16 cellular contexts compared by ENCODE assay signal in the genomic region with DNA sequence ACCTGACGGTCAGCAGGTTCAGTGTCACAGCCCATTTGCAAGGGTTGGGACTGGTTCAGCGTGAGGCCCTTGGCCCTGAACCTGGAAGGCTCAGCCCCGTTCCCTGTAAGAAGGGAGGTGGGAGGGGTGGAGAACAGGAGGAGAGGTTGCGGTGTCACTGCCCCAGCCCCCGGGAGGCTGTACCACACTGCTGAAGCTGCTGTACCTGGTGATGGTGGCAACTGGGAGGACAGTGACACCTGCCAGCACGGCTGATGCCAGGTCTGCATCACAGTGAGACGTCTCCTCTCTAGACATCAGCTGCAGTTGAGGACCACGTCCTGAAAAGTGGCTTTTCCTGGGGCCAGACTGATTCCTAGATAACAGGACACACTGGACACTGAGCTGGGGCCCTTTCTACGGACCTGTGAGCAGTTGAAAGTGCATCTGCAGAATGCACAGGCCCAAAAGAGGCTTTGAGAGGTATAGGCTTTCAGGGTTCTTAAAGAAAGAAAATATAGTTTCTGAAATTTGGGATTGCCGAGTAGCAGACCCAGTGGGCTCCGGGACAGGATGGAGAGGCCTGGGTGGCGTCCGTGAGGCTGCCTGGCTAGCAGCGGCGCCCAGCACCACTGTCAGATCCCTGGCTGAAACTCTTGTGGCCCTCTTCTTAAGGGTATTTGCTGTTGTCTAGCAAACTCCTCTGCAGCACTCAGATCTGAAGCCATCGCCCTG. TPM values are rescaled to one million over a fixed set of nuclear protein-coding genes. Genes with fewer than 3 reads are reported as not detected.
DNase-seq lines count a peak whose midpoint lies in the region; ATAC-seq and TF ChIP-seq lines count a peak whose summit lies in the region.
"Had no signal": no experiment of that assay in that cellular context is flagged by ENCODE, and none has a peak within 500 bp of the region (broad histone marks: within the 10 kb centered on the region; RNA-seq: fewer than 3 reads in every experiment).

No MANE protein-coding gene starts in this region.

- no peaks in the 10 kb centered on the region for H3K9me3 ChIP-seq in HUES64 (ENCODE audit: insufficient read depth, low read depth, low read length)
- H3K9me3 ChIP-seq in right atrium auricular region: no peaks in the 10 kb centered on the region
- H3K9me3 ChIP-seq: BLaER1 treated with 17β-estradiol and CSF1 and Interleukin-3, amounts not matched to agents 10 nM and 100 nM; ovary had no signal

- WGBS in HUES64: 90% methylated on average over 16 of the region's 16 CpGs

- peak overlapping the region; percentile 63 for H3K27ac Mint-ChIP-seq in progenitor cell of endocrine pancreas

- no peaks in the 10 kb centered on the region for H3K27me3 ChIP-seq in HUES64 (ENCODE audit: insufficient read depth, low read length)
- H3K27me3 ChIP-seq in right atrium auricular region: no peaks in the 10 kb centered on the region
- H3K27me3 ChIP-seq: BLaER1 treated with 17β-estradiol and CSF1 and Interleukin-3, amounts not matched to agents 10 nM and 100 nM; brain microvascular endothelial cell; ovary had no signal

- peaks cover 30% of the 10 kb centered on the region for H3K4me1 Mint-ChIP-seq in progenitor cell of endocrine pancreas (ENCODE audit: low read depth)

- ATAC-seq in HG03354 (IDR thresholded peaks at IDR 0.05; ENCODE audit: poor library complexity, severe bottlenecking, unreplicated experiment): no peak
- ATAC-seq: activated T-cell treated with anti-CD3 and anti-CD28 coated beads, Interleukin-2, amount 50 U/mL, for 72 hours; SK-N-SH treated with all-trans-retinoic acid at 6 μM for 48 hours had no signal

- H3K27ac ChIP-seq in C4-2B (peak overlapping the region; percentile 77), HUES64 (ENCODE audit: low read depth, low read length) (peak overlapping the region; percentile 34; the same call in 1 of the 2 replicates), right atrium auricular region (peak overlapping the region; percentile 61 to 91)
- H3K27ac ChIP-seq: brain microvascular endothelial cell, ovary had no signal

- peak overlapping the region; percentile 24 for H3K4me3 Mint-ChIP-seq in progenitor cell of endocrine pancreas (ENCODE audit: low read depth)
- H3K4me3 Mint-ChIP-seq: activated T-cell treated with anti-CD3 and anti-CD28 coated beads, Interleukin-2, amount 50 U/mL, for 72 hours had no signal

- TF ChIP-seq CTCF in C4-2B (conservative IDR thresholded peaks at IDR 0.05) (no peak), right atrium auricular region (IDR thresholded peaks at IDR 0.05) (no peak), progenitor cell of endocrine pancreas (IDR thresholded peaks at IDR 0.05; ENCODE audit: unreplicated experiment) (no peak)

- peaks cover 10% of the 10 kb centered on the region for H3K36me3 Mint-ChIP-seq in progenitor cell of endocrine pancreas (ENCODE audit: insufficient read depth)

- DNase-seq in right atrium auricular region (ENCODE audit: low spot score) (no peak), progenitor cell of endocrine pancreas (ENCODE audit: low spot score, unreplicated experiment) (no peak), NCI-H345 treated with DMSO at 0.1 percent for 48 hours (lab: John Stamatoyannopoulos, UW; ENCODE audit: unreplicated experiment) (no peak), NCI-H446 treated with DMSO at 0.1 percent for 48 hours (lab: John Stamatoyannopoulos, UW) (no peak)
- no peak for DNase-seq in activated CD4-positive, alpha-beta T cell treated with anti-CD3 and anti-CD28 coated beads for 1 hour
- DNase-seq: activated CD4-positive, CD25-positive, alpha-beta regulatory T cell treated with anti-CD3 and anti-CD28 coated beads, Interleukin-2, amount 50 U/mL, for 72 hours; activated T-cell treated with anti-CD3 and anti-CD28 coated beads, Interleukin-2, amount 50 U/mL, for 72 hours; brain microvascular endothelial cell; HCEC 1CT; ovary; stimulated activated CD8-positive, alpha-beta memory T cell treated with anti-CD3 and anti-CD28 coated beads, Interleukin-4, amount 100 ng/mL, for 48 hours had no signal

- H3K9me3 Mint-ChIP-seq in progenitor cell of endocrine pancreas (ENCODE audit: low read depth): no peaks in the 10 kb centered on the region
- H3K9me3 Mint-ChIP-seq: activated T-cell treated with anti-CD3 and anti-CD28 coated beads, Interleukin-2, amount 50 U/mL, for 72 hours had no signal

- no peaks in the 10 kb centered on the region for H3K27me3 Mint-ChIP-seq in progenitor cell of endocrine pancreas

- H3K4me1 ChIP-seq in HUES64 (ENCODE audit: insufficient read depth, low read length): peaks cover 15% of the 10 kb centered on the region; the same call in 1 of the 2 replicates
- peaks cover 0 to 78% of the 10 kb centered on the region in 2 donors for H3K4me1 ChIP-seq in right atrium auricular region

- H3K36me3 ChIP-seq in HUES64 (ENCODE audit: insufficient read depth, low read length) (peaks cover 23% of the 10 kb centered on the region), right atrium auricular region (peaks cover 31% of the 10 kb centered on the region)
- H3K36me3 ChIP-seq: brain microvascular endothelial cell, ovary had no signal

- H3K9ac ChIP-seq in HUES64 (ENCODE audit: low read depth, low read length): no peak overlapping the region

- no peak overlapping the region for H3K4me3 ChIP-seq in HUES64 (ENCODE audit: low read length)
- no peak overlapping the region for H3K4me3 ChIP-seq in right atrium auricular region
- H3K4me3 ChIP-seq: BLaER1 treated with 17β-estradiol and CSF1 and Interleukin-3, amounts not matched to agents 10 nM and 100 nM; ovary had no signal

RNA-seq across cellular contexts. Expression of gene COQ8A, which starts 47.7 kb away (rescaled TPM):
- 17.5 TPM for polyA plus RNA-seq in HUES64 (2013, experiment 1 of 2)
- polyA plus RNA-seq in HUES64 (2013, experiment 2 of 2): 15.3 TPM
- 100 to 1,000 TPM; 158 to 253 TPM for total RNA-seq in right atrium auricular region
- total RNA-seq in progenitor cell of endocrine pancreas: 31.0 and 33.3 TPM in 2 replicates
